Comparison of ENCODE assay signal across 8 cellular contexts in genomic region chr6:156719720-156720563, GRCh38. TPM values are rescaled to one million over a fixed set of nuclear protein-coding genes. Genes with fewer than 3 reads are reported as not detected.
DNase-seq lines count a peak whose midpoint lies in the region; ATAC-seq and TF ChIP-seq lines count a peak whose summit lies in the region.

No MANE protein-coding gene starts in this region.

- H3K27me3 Mint-ChIP-seq in neural crest cell (ENCODE audit: low read depth), result peaks cover 5% of the 10 kb centered on the region
- no peaks in the 10 kb centered on the region for H3K27me3 Mint-ChIP-seq in stimulated activated naive CD8-positive, alpha-beta T cell treated with anti-CD3 and anti-CD28 coated beads, Interleukin-15, Interleukin-2, amounts not matched to agents 100 ng/mL and 50 ng/mL, for 24 hours

- no peaks in the 10 kb centered on the region for H3K9me3 Mint-ChIP-seq in neural crest cell
- no peaks in the 10 kb centered on the region for H3K9me3 Mint-ChIP-seq in stimulated activated naive CD8-positive, alpha-beta T cell treated with anti-CD3 and anti-CD28 coated beads, Interleukin-15, Interleukin-2, amounts not matched to agents 100 ng/mL and 50 ng/mL, for 24 hours

- no peak overlapping the region for H3K27ac Mint-ChIP-seq in neural crest cell (ENCODE audit: unreplicated experiment)
- peak overlapping the region; percentile 84 for H3K27ac Mint-ChIP-seq in stimulated activated naive CD8-positive, alpha-beta T cell treated with anti-CD3 and anti-CD28 coated beads, Interleukin-15, Interleukin-2, amounts not matched to agents 100 ng/mL and 50 ng/mL, for 24 hours

- ATAC-seq in GM18511 (IDR thresholded peaks at IDR 0.05; ENCODE audit: unreplicated experiment) (peak; percentile 69), HG02885 (IDR thresholded peaks at IDR 0.05; ENCODE audit: poor library complexity, unreplicated experiment) (peak; percentile 85)

- peak; percentile 66 for DNase-seq in NOMO-1 treated with DMSO at 0.1 percent for 48 hours (lab: John Stamatoyannopoulos, UW; ENCODE audit: unreplicated experiment)
- DNase-seq in activated T-helper 1 cell treated with anti-CD3 and anti-CD28 coated beads, Interleukin-2, amount 50 U/mL, for 16 hours (ENCODE audit: low read depth in 1 of 2, low spot score in 1 of 2), result peak; percentile 48 to 57
- peak; percentile 91 for DNase-seq in fibroblast of mammary gland (ENCODE audit: low read depth)
- DNase-seq in neural crest cell (ENCODE audit: low read depth, low spot score), result peak; percentile 7
- no peak for DNase-seq in AML-193 (lab: John Stamatoyannopoulos, UW)

- no peak overlapping the region for H3K4me3 Mint-ChIP-seq in neural crest cell
- peak overlapping the region; percentile 72 for H3K4me3 Mint-ChIP-seq in stimulated activated naive CD8-positive, alpha-beta T cell treated with anti-CD3 and anti-CD28 coated beads, Interleukin-15, Interleukin-2, amounts not matched to agents 100 ng/mL and 50 ng/mL, for 24 hours

- TF ChIP-seq CTCF in fibroblast of mammary gland (conservative IDR thresholded peaks at IDR 0.05; ENCODE audit: control insufficient read depth, insufficient read depth, low read depth, low read length) (no peak), neural crest cell (conservative IDR thresholded peaks at IDR 0.05) (no peak)

- H3K36me3 Mint-ChIP-seq in neural crest cell (ENCODE audit: low read depth), result no peaks in the 10 kb centered on the region
- no peaks in the 10 kb centered on the region for H3K36me3 Mint-ChIP-seq in stimulated activated naive CD8-positive, alpha-beta T cell treated with anti-CD3 and anti-CD28 coated beads, Interleukin-15, Interleukin-2, amounts not matched to agents 100 ng/mL and 50 ng/mL, for 24 hours (ENCODE audit: low read depth)

- peak overlapping the region; percentile 38 for H3K4me3 ChIP-seq in fibroblast of mammary gland (ENCODE audit: control insufficient read depth, low read depth, low read length)

- peaks cover 13% of the 10 kb centered on the region for H3K4me1 Mint-ChIP-seq in neural crest cell
- peaks cover 26% of the 10 kb centered on the region for H3K4me1 Mint-ChIP-seq in stimulated activated naive CD8-positive, alpha-beta T cell treated with anti-CD3 and anti-CD28 coated beads, Interleukin-15, Interleukin-2, amounts not matched to agents 100 ng/mL and 50 ng/mL, for 24 hours (ENCODE audit: low read depth)

RNA-seq across cellular contexts. Expression of gene ARID1B, which starts 57.2 kb away (rescaled TPM):
- 101 and 102 TPM in 2 replicates for total RNA-seq in neural crest cell

Comparison
In these comparisons a context has a peak if more than half of its experiments do, and no peak if none do; other contexts are left out.
1. DNase-seq: peak in NOMO-1 treated with DMSO at 0.1 percent for 48 hours (single experiment), activated T-helper 1 cell treated with anti-CD3 and anti-CD28 coated beads, Interleukin-2, amount 50 U/mL, for 16 hours (2 of 2), fibroblast of mammary gland (single experiment) and neural crest cell (single experiment); none in AML-193 (0 of 2).